In genomic region chr5:81164466-81164865, GRCh38 we compare ENCODE assay signal across 34 cellular contexts.
"Had no signal": no experiment of that assay in that cellular context is flagged by ENCODE, and none has a peak within 500 bp of the region (broad histone marks: within the 10 kb centered on the region; RNA-seq: fewer than 3 reads in every experiment).

No MANE protein-coding gene starts in this region.

- H3K27ac Mint-ChIP-seq: T-helper 1 cell treated with Interleukin-12 subunit alpha and Interleukin-12 subunit beta and Interleukin-4 antibody, amounts not matched to agents 30 μg/mL and 1 μg/mL, for 36 hours had no signal

- H3K27me3 ChIP-seq: ascending aorta, hepatocyte, pancreas, sigmoid colon, suprapubic skin, tibial artery had no signal

- H3K4me2 ChIP-seq: hepatocyte had no signal

- DNase-seq: activated CD4-positive, alpha-beta T cell treated with anti-CD3 and anti-CD28 coated beads for 1 hour; activated effector memory CD4-positive, alpha-beta T cell treated with Interleukin-2 at 50 U/mL for 16 hours; activated naive CD4-positive, alpha-beta T cell treated with Interleukin-2 at 50 U/mL for 16 hours; activated T-cell treated with anti-CD3 and anti-CD28 coated beads for 4 hours; activated T-cell treated with anti-CD3 and anti-CD28 coated beads, Interleukin-2, amount 50 U/mL, for 72 hours; effector memory CD4-positive, alpha-beta T cell; glutamatergic neuron; kidney; left colon; midbrain; naive thymus-derived CD8-positive, alpha-beta T cell; nucleus accumbens; pancreas; retina; sigmoid colon; small intestine; stimulated activated CD4-positive, alpha-beta T cell treated with anti-CD3 and anti-CD28 coated beads, Interleukin-1b, Interleukin-23, amount 100 ng/mL, for 48 hours; stimulated activated CD4-positive, alpha-beta T cell treated with anti-CD3 and anti-CD28 coated beads, Interleukin-4, amount 100 ng/mL, for 4 hours; stimulated activated CD8-positive, alpha-beta memory T cell treated with anti-CD3 and anti-CD28 coated beads, Interleukin-4, amount 100 ng/mL, for 48 hours; stimulated activated naive CD4-positive, alpha-beta T cell; SW 1271; T1000; tibial artery had no signal

- FAIRE-seq: bronchial epithelial cell, colon, frontal cortex, kidney, pancreas, small intestine had no signal

- H2AFZ ChIP-seq: hepatocyte had no signal

- H3K9me3 Mint-ChIP-seq: activated T-cell treated with anti-CD3 and anti-CD28 coated beads, Interleukin-2, amount 50 U/mL, for 72 hours; central memory CD8-positive, alpha-beta T cell; naive thymus-derived CD8-positive, alpha-beta T cell; T-helper 1 cell treated with Interleukin-12 subunit alpha and Interleukin-12 subunit beta and Interleukin-4 antibody, amounts not matched to agents 30 μg/mL and 1 μg/mL, for 36 hours had no signal

- H3K36me3 ChIP-seq: ascending aorta, pancreas, prostate gland, sigmoid colon, suprapubic skin, tibial artery had no signal

- H3K79me2 ChIP-seq: hepatocyte had no signal

- H3K4me3 Mint-ChIP-seq: activated naive CD8-positive, alpha-beta T cell; activated T-cell treated with anti-CD3 and anti-CD28 coated beads, Interleukin-2, amount 50 U/mL, for 72 hours; central memory CD8-positive, alpha-beta T cell; naive thymus-derived CD8-positive, alpha-beta T cell; neural crest cell; T-helper 1 cell treated with Interleukin-12 subunit alpha and Interleukin-12 subunit beta and Interleukin-4 antibody, amounts not matched to agents 30 μg/mL and 1 μg/mL, for 36 hours had no signal

- H3K27ac ChIP-seq: ascending aorta, hepatocyte, pancreas, prostate gland, suprapubic skin, tibial artery had no signal

- H3K9me3 ChIP-seq: ascending aorta, pancreas, prostate gland, sigmoid colon, suprapubic skin, tibial artery had no signal

- H3K4me1 Mint-ChIP-seq: central memory CD8-positive, alpha-beta T cell had no signal

- ATAC-seq: left colon; naive thymus-derived CD8-positive, alpha-beta T cell; pancreas had no signal

- H3K27me3 Mint-ChIP-seq: activated naive CD8-positive, alpha-beta T cell; central memory CD8-positive, alpha-beta T cell had no signal

- H3K4me3 ChIP-seq: ascending aorta, hepatocyte, pancreas, prostate gland, sigmoid colon, suprapubic skin, tibial artery had no signal

- H3K4me1 ChIP-seq: ascending aorta, pancreas, prostate gland, suprapubic skin, tibial artery had no signal
